ENCODE assay signal across 8 cellular contexts in the genomic region with DNA sequence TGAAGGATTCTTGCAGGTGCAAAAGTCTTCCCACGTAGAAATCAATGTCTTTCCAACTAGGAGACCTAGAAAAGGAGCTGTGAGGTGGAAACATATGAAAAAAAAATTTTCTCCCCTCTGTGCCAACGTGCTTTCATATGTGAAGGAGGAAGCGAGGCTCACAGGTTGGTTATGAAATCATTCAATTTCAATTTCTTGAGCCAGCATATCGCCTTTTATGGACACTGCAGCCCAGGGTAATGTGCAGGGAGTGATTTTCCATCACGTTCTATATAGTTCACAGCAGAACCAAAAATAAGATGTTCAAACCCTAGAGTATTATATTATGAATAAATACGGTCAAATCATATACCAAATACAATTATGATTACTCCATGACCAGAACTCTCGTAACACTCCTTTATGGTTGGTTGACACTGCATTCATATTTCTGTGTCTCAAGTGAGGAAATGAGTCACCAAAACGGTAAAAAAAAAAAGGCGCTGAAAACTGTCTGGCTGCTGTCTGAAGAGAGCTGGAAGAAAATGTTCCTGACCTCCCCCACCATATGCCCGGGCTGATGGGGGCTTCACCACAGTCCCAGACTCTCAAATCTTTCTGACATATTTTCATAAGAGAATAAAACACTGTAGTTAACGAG.
DNase-seq lines count a peak whose midpoint lies in the region; ATAC-seq and TF ChIP-seq lines count a peak whose summit lies in the region.

No MANE protein-coding gene starts in this region.

- no peaks in the 10 kb centered on the region for H3K27me3 Mint-ChIP-seq in activated CD4-positive, alpha-beta T cell treated with anti-CD3 and anti-CD28 coated beads for 36 hours
- peaks cover 11% of the 10 kb centered on the region for H3K27me3 Mint-ChIP-seq in central memory CD8-positive, alpha-beta T cell
- peaks cover 19 to 23% of the 10 kb centered on the region in 2 donors for H3K27me3 Mint-ChIP-seq in stimulated activated naive B cell treated with anti-CD40 and anti-IgM and Interleukin-4, amounts not matched to agents 10 μg/mL and 1 μg/mL and 100 μg/mL, for 72 hours

- H4K20me1 ChIP-seq in HCT116 (ENCODE audit: insufficient read depth), result no peaks in the 10 kb centered on the region

- RAD21 ChIA-PET in HCT116 (lab: Charles Lee; ENCODE audit: low non-redundant PET in 1 of 2, low total read pairs in 2 of 2, uncharacterized antibody in 2 of 2, unreplicated experiment in 2 of 2), result no interaction called here

- no peaks in the 10 kb centered on the region for H3K9me2 ChIP-seq in HCT116 (ENCODE audit: insufficient read depth)

- CTCF ChIA-PET in activated CD4-positive, alpha-beta T cell treated with anti-CD3 and anti-CD28 coated beads for 36 hours (lab: Charles Lee), result interaction anchor here (0.6 to 2.1 kb wide), 7 partner anchors 49 to 757 kb away, joined by 3 to 6 read pairs (median 4); no protein-coding TSS in a partner anchor
- CTCF ChIA-PET in HCT116 (lab: Charles Lee), result no interaction called here

- no peaks in the 10 kb centered on the region for H3K79me2 ChIP-seq in HCT116 (ENCODE audit: insufficient read depth, low read length)

- no TSS peak for BruUV-seq in HCT116 (replicated peaks; lab: Mats Ljungman, UMichigan)

- no peak for TF ChIP-seq RAD21 in HCT116 (IDR thresholded peaks at IDR 0.05; ENCODE audit: low read depth)

- H3K36me3 ChIP-seq in HCT116 (ENCODE audit: control insufficient read depth in 1 of 2, insufficient read depth in 2 of 2, low read length in 2 of 2), result no peaks in the 10 kb centered on the region

- TF ChIP-seq CTCF in HCT116 (IDR thresholded peaks at IDR 0.05 in 2 of 3, conservative IDR thresholded peaks at IDR 0.05 in 1 of 3; ENCODE audit: borderline replicate concordance in 1 of 3, insufficient read depth in 1 of 3, low read depth in 2 of 3, low read length in 2 of 3), result no peak

- no peaks in the 10 kb centered on the region for H3K27me3 ChIP-seq in HCT116 (ENCODE audit: insufficient read depth, low read length)

- no peak overlapping the region for H3K9ac ChIP-seq in HCT116 (ENCODE audit: low read length)

- peaks cover 5% of the 10 kb centered on the region for H3K9me3 Mint-ChIP-seq in activated CD4-positive, alpha-beta T cell treated with anti-CD3 and anti-CD28 coated beads for 36 hours (ENCODE audit: low read depth)
- no peaks in the 10 kb centered on the region for H3K9me3 Mint-ChIP-seq in central memory CD8-positive, alpha-beta T cell
- H3K9me3 Mint-ChIP-seq in stimulated activated naive B cell treated with anti-CD40 and anti-IgM and Interleukin-4, amounts not matched to agents 10 μg/mL and 1 μg/mL and 100 μg/mL, for 72 hours, result peaks cover 5 to 8% of the 10 kb centered on the region in 2 donors

- H3K27ac Mint-ChIP-seq in activated CD4-positive, alpha-beta T cell treated with anti-CD3 and anti-CD28 coated beads for 36 hours, result peak overlapping the region; percentile 51
- peak overlapping the region; percentile 9 for H3K27ac Mint-ChIP-seq in central memory CD8-positive, alpha-beta T cell (ENCODE audit: low read depth)
- H3K27ac Mint-ChIP-seq in stimulated activated naive B cell treated with anti-CD40 and anti-IgM and Interleukin-4, amounts not matched to agents 10 μg/mL and 1 μg/mL and 100 μg/mL, for 72 hours, result peak overlapping the region; percentile 80

- POLR2A ChIA-PET in activated CD4-positive, alpha-beta T cell treated with anti-CD3 and anti-CD28 coated beads for 36 hours (lab: Charles Lee), result interaction anchor here (0.6 to 0.7 kb wide), 6 partner anchors 8 to 415 kb away, joined by 3 to 8 read pairs (median 4); a partner anchor contains a TSS
- POLR2A ChIA-PET in HCT116 (lab: Charles Lee), result no interaction called here

- intact Hi-C loops in activated CD4-positive, alpha-beta T cell treated with anti-CD3 and anti-CD28 coated beads for 36 hours (cut with DNase I, micrococcal nuclease), result loop anchor here (2.0 to 5.0 kb wide), 2 partner anchors 36 to 38 kb away; no protein-coding TSS in a partner anchor
- intact Hi-C loops in HCT116 (cut with micrococcal nuclease), result no loop called here

- DNase-seq in activated CD4-positive, alpha-beta T cell treated with anti-CD3 and anti-CD28 coated beads for 36 hours, result peak; percentile 12
- no peak for DNase-seq in activated CD4-positive, alpha-beta T cell treated with anti-CD3 and anti-CD28 coated beads, Interleukin-2, amount 50 U/mL, for 1 hour
- DNase-seq in HCT116 (ENCODE audit: low read depth, low spot score) (peak; percentile 3), NCI-H460 (ENCODE audit: extremely low read depth, low read depth) (peak; percentile 2), SKM-1 treated with dmso at 0.1 percent for 144 hours (lab: John Stamatoyannopoulos, UW; ENCODE audit: unreplicated experiment) (no peak), NCI-H510A treated with DMSO at 0.1 percent for 48 hours (lab: John Stamatoyannopoulos, UW) (no peak)
- no peak for DNase-seq in central memory CD8-positive, alpha-beta T cell (ENCODE audit: low spot score in 2 of 2)
- DNase-seq in stimulated activated naive B cell treated with anti-CD40 and anti-IgM and Interleukin-4, amounts not matched to agents 10 μg/mL and 1 μg/mL and 100 μg/mL, for 72 hours, result peak; percentile 27

- no peaks in the 10 kb centered on the region for H3K9me3 ChIP-seq in HCT116 (ENCODE audit: control insufficient read depth in 1 of 2, insufficient read depth in 1 of 2, low read depth in 1 of 2, low read length in 2 of 2)

- H3K4me1 ChIP-seq in HCT116 (ENCODE audit: control insufficient read depth in 1 of 2, insufficient read depth in 2 of 2, low read length in 2 of 2), result peaks cover 0 to 13% of the 10 kb centered on the region in 2 experiments; a peak in 2 of 4 replicates

- peak overlapping the region; percentile 53 for H3K4me2 ChIP-seq in HCT116 (ENCODE audit: low read length)

- H2AFZ ChIP-seq in HCT116 (ENCODE audit: low read depth, low read length, poor library complexity, severe bottlenecking), result peak overlapping the region; percentile 90

- ATAC-seq in activated CD4-positive, alpha-beta T cell treated with anti-CD3 and anti-CD28 coated beads for 36 hours, result peak; percentile 94
- ATAC-seq in HCT116, result peak; percentile 58
- ATAC-seq in central memory CD8-positive, alpha-beta T cell (replicated peaks; ENCODE audit: extremely low read depth, poor library complexity, severe bottlenecking), result peak; percentile 73
- ATAC-seq in stimulated activated naive B cell treated with anti-CD40 and anti-IgM and Interleukin-4, amounts not matched to agents 10 μg/mL and 1 μg/mL and 100 μg/mL, for 72 hours (replicated peaks), result peak; percentile 92 to 93

- peaks cover 8% of the 10 kb centered on the region for H3K36me3 Mint-ChIP-seq in activated CD4-positive, alpha-beta T cell treated with anti-CD3 and anti-CD28 coated beads for 36 hours (ENCODE audit: low read depth)
- H3K36me3 Mint-ChIP-seq in central memory CD8-positive, alpha-beta T cell (ENCODE audit: insufficient read depth), result no peaks in the 10 kb centered on the region
- peaks cover 4 to 7% of the 10 kb centered on the region in 2 donors for H3K36me3 Mint-ChIP-seq in stimulated activated naive B cell treated with anti-CD40 and anti-IgM and Interleukin-4, amounts not matched to agents 10 μg/mL and 1 μg/mL and 100 μg/mL, for 72 hours

- no peak overlapping the region for H3K27ac ChIP-seq in HCT116 (ENCODE audit: low read depth, low read length)

- H3K4me3 Mint-ChIP-seq in activated CD4-positive, alpha-beta T cell treated with anti-CD3 and anti-CD28 coated beads for 36 hours, result peak overlapping the region; percentile 48
- peak overlapping the region; percentile 7 for H3K4me3 Mint-ChIP-seq in central memory CD8-positive, alpha-beta T cell
- H3K4me3 Mint-ChIP-seq in stimulated activated naive B cell treated with anti-CD40 and anti-IgM and Interleukin-4, amounts not matched to agents 10 μg/mL and 1 μg/mL and 100 μg/mL, for 72 hours, result peak overlapping the region; percentile 55 to 62

- no peak overlapping the region for H3K4me3 ChIP-seq in HCT116 (replicated peaks in 1 of 2; ENCODE audit: low read depth in 1 of 2, low read length in 2 of 2)

- peaks cover 44% of the 10 kb centered on the region for H3K4me1 Mint-ChIP-seq in activated CD4-positive, alpha-beta T cell treated with anti-CD3 and anti-CD28 coated beads for 36 hours
- H3K4me1 Mint-ChIP-seq in central memory CD8-positive, alpha-beta T cell, result peaks cover 14% of the 10 kb centered on the region
- H3K4me1 Mint-ChIP-seq in stimulated activated naive B cell treated with anti-CD40 and anti-IgM and Interleukin-4, amounts not matched to agents 10 μg/mL and 1 μg/mL and 100 μg/mL, for 72 hours, result peaks cover 18 to 19% of the 10 kb centered on the region in 2 donors

- no peak for TF ChIP-seq POLR2A in HCT116 (IDR thresholded peaks at IDR 0.05; ENCODE audit: borderline replicate concordance, extremely low read depth, insufficient read depth, insufficient read length)

TF ChIP-seq in HCT116, 20 proteins besides CTCF, POLR2A, EP300 and RAD21:
- TF ChIP-seq JUND (IDR thresholded peaks at IDR 0.05) (peak; percentile 43; the same call in 1 of the 2 replicates), FOSL1 (IDR thresholded peaks at IDR 0.05; ENCODE audit: low read depth) (peak; percentile 45; the same call in 1 of the 2 replicates), YY1 (IDR thresholded peaks at IDR 0.05; ENCODE audit: extremely low read depth, insufficient replicate concordance, low read depth, low read length) (no peak)
TF ChIP-seq in HCT116: peak in this region for 2.

Comparison
In these comparisons a context has a peak if more than half of its experiments do, and no peak if none do; other contexts are left out.
1. DNase-seq: peak in activated CD4-positive, alpha-beta T cell treated with anti-CD3 and anti-CD28 coated beads for 36 hours (single experiment), HCT116 (single experiment), NCI-H460 (single experiment) and stimulated activated naive B cell treated with anti-CD40 and anti-IgM and Interleukin-4, amounts not matched to agents 10 μg/mL and 1 μg/mL and 100 μg/mL, for 72 hours (single experiment); none in activated CD4-positive, alpha-beta T cell treated with anti-CD3 and anti-CD28 coated beads, Interleukin-2, amount 50 U/mL, for 1 hour (single experiment), central memory CD8-positive, alpha-beta T cell (0 of 2), SKM-1 treated with dmso at 0.1 percent for 144 hours (single experiment) and NCI-H510A treated with DMSO at 0.1 percent for 48 hours (single experiment).
2. H3K27ac Mint-ChIP-seq: peak in every context shown above with its lines; median percentile 80 in stimulated activated naive B cell treated with anti-CD40 and anti-IgM and Interleukin-4, amounts not matched to agents 10 μg/mL and 1 μg/mL and 100 μg/mL, for 72 hours; 51 in activated CD4-positive, alpha-beta T cell treated with anti-CD3 and anti-CD28 coated beads for 36 hours; 9 in central memory CD8-positive, alpha-beta T cell.
3. H3K4me3 Mint-ChIP-seq: peak in every context shown above with its lines; median percentile 58 in stimulated activated naive B cell treated with anti-CD40 and anti-IgM and Interleukin-4, amounts not matched to agents 10 μg/mL and 1 μg/mL and 100 μg/mL, for 72 hours; 48 in activated CD4-positive, alpha-beta T cell treated with anti-CD3 and anti-CD28 coated beads for 36 hours; 7 in central memory CD8-positive, alpha-beta T cell.
4. Peak in every context shown above with its lines, with median percentiles within 50 percentile points of each other: ATAC-seq.